Comparison of ENCODE assay signal across 8 cellular contexts in the genomic region with DNA sequence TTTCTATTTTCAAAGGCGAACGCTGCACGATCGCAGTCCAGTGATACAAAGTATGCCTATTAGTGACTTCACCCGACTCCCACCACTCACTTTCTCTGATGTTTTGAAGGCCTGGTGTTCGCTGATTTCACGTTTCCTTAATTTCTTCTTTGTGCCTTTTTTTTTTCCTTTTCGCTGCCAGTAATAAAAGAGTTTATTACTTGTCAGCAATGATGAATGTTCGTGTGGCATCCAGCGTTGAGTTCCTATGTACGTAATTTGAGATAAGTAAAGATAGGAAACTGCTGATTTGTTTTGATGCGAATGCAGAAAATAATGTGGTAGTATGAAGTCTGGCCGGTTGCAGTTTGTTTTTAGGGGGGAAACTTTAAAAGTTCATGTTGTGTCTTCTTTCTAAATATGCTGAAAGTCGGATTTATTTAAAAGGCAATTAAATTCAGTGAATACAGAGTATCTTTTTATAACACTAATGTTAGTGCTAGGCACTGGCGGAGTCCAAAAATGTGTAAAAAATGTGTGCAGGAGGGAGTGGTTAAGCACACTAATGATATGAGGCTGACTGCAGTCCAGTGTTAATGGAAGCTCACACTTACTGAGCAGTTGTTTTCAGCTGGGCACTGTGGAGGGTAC. TPM values are rescaled to one million over a fixed set of nuclear protein-coding genes. Genes with fewer than 3 reads are reported as not detected.
A peak's percentile ranks its signal among the peaks of the same experiment; 100 is the strongest.
DNase-seq lines count a peak whose midpoint lies in the region; ATAC-seq and TF ChIP-seq lines count a peak whose summit lies in the region.

No MANE protein-coding gene starts in this region.

- H3K4me3 Mint-ChIP-seq in chondrocyte (ENCODE audit: unreplicated experiment) (peak overlapping the region; percentile 88), type B pancreatic cell (peak overlapping the region; percentile 93)

- no peaks in the 10 kb centered on the region for H3K27me3 Mint-ChIP-seq in chondrocyte (ENCODE audit: low read depth)
- no peaks in the 10 kb centered on the region for H3K27me3 Mint-ChIP-seq in type B pancreatic cell

- no peak for TF ChIP-seq CTCF in chondrocyte (IDR thresholded peaks at IDR 0.05)
- no peak for TF ChIP-seq CTCF in lower lobe of right lung (IDR thresholded peaks at IDR 0.05)
- TF ChIP-seq CTCF in type B pancreatic cell (conservative IDR thresholded peaks at IDR 0.05): no peak

- no peaks in the 10 kb centered on the region for H3K36me3 ChIP-seq in lower lobe of right lung

- peak overlapping the region; percentile 69 for H3K4me3 ChIP-seq in lower lobe of right lung

- no peaks in the 10 kb centered on the region for H3K9me3 ChIP-seq in lower lobe of right lung

- ATAC-seq in lower lobe of right lung: no peak
- no peak for ATAC-seq in HG02678 (IDR thresholded peaks at IDR 0.05; ENCODE audit: unreplicated experiment)

- H3K9me3 Mint-ChIP-seq in chondrocyte (ENCODE audit: low read depth) (no peaks in the 10 kb centered on the region), type B pancreatic cell (peaks cover 5% of the 10 kb centered on the region)

- H3K27ac ChIP-seq in lower lobe of right lung: peak overlapping the region; percentile 92

- intact Hi-C loops in lower lobe of right lung (cut with DNase I): no loop called here

- peaks cover 18% of the 10 kb centered on the region for H3K4me1 ChIP-seq in lower lobe of right lung

- DNase-seq in NCI-H1092 treated with DMSO at 0.1 percent for 48 hours (lab: John Stamatoyannopoulos, UW) (peak; percentile 9), NCI-H1092 (lab: John Stamatoyannopoulos, UW) (no peak), NCI-H2171 treated with DMSO at 0.1 percent for 48 hours (lab: John Stamatoyannopoulos, UW) (peak; percentile 59), chondrocyte (ENCODE audit: low spot score) (no peak), lower lobe of right lung (no peak), type B pancreatic cell (ENCODE audit: extremely low spot score, unreplicated experiment) (no peak), HuH-7 (ENCODE audit: low spot score) (no peak)

- H3K36me3 Mint-ChIP-seq in chondrocyte (ENCODE audit: low read depth) (peaks cover 1% of the 10 kb centered on the region), type B pancreatic cell (peaks cover 19% of the 10 kb centered on the region)

- peaks cover 40% of the 10 kb centered on the region for H3K4me1 Mint-ChIP-seq in chondrocyte (ENCODE audit: low read depth)
- peaks cover 43% of the 10 kb centered on the region for H3K4me1 Mint-ChIP-seq in type B pancreatic cell (ENCODE audit: unreplicated experiment)

- H3K27me3 ChIP-seq in lower lobe of right lung (ENCODE audit: low read depth): no peaks in the 10 kb centered on the region

- H3K27ac Mint-ChIP-seq in chondrocyte (ENCODE audit: unreplicated experiment) (peak overlapping the region; percentile 95), type B pancreatic cell (peak overlapping the region; percentile 87)

RNA-seq across cellular contexts. Expression of a gene that starts 0.8 kb away (rescaled TPM):
- total RNA-seq in chondrocyte (15.8 to 19.0 TPM (median 18.1 TPM) in 3 replicates), lower lobe of right lung (14.1 TPM), type B pancreatic cell (ENCODE audit: low replicate concordance) (11.2 and 20.7 TPM in 2 replicates)

RNA-seq across cellular contexts. Expression of a gene that starts 14.2 kb away (rescaled TPM):
- total RNA-seq in chondrocyte (15.8 to 20.9 TPM (median 15.9 TPM) in 3 replicates), lower lobe of right lung (24.3 TPM), type B pancreatic cell (ENCODE audit: low replicate concordance) (15.9 and 25.7 TPM in 2 replicates)

Comparison
In these comparisons a context has a peak if more than half of its experiments do, and no peak if none do; other contexts are left out.
1. DNase-seq: peak in NCI-H1092 treated with DMSO at 0.1 percent for 48 hours (single experiment) and NCI-H2171 treated with DMSO at 0.1 percent for 48 hours (single experiment); none in NCI-H1092 (single experiment), chondrocyte (single experiment), lower lobe of right lung (single experiment), type B pancreatic cell (single experiment) and HuH-7 (single experiment).